ENCODE assay signal across 8 cellular contexts in the genomic region with DNA sequence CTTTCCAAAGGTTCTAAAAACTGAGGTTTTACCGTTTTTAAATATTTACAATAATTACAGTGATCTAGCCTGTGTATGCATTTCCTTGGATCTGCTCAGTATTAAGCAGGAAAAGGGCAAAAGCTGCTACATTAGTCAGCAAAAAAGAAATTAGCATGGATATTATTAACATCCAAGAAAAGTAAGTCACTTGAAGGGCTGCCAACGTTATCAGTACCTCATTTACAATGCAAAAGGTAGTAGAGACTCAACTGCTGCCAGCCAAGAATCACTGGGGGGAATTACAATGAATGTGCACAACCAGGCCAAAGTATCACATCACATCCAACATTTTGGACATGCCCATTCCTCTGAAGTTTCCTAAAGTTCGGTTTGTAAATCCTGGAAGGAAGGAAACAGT. TPM values are rescaled to one million over a fixed set of nuclear protein-coding genes. Genes with fewer than 3 reads are reported as not detected.
A peak's percentile ranks its signal among the peaks of the same experiment; 100 is the strongest.
DNase-seq lines count a peak whose midpoint lies in the region; ATAC-seq and TF ChIP-seq lines count a peak whose summit lies in the region.

No MANE protein-coding gene starts in this region.

- H3K4me3 ChIP-seq in mammary epithelial cell (replicated peaks in 1 of 3; ENCODE audit: insufficient read depth in 1 of 3, low read depth in 2 of 3, low read length in 3 of 3) (peak overlapping the region; percentile 75 to 83 (median 79)), right lobe of liver (peak overlapping the region; percentile 64 to 81 (median 71)), tibial nerve (peak overlapping the region; percentile 59 to 95 (median 72))

- intact Hi-C loops in mammary epithelial cell (cut with micrococcal nuclease) (loop anchor here (1.0 to 5.0 kb wide), 3 partner anchors 47 to 403 kb away; no protein-coding TSS in a partner anchor), right lobe of liver (cut with DNase I) (no loop called here)

- WGBS in mammary epithelial cell (ENCODE audit: low coverage, missing lambda C conversion rate): 3% methylated on average over 3 of the region's 3 CpGs
- WGBS in right lobe of liver (ENCODE audit: insufficient coverage, low coverage, low lambda C conversion rate, missing lambda C conversion rate): 10% methylated on average over 3 of the region's 3 CpGs
- 5 to 8% methylated on average over 3 of the region's 3 CpGs for WGBS in tibial nerve, 2 donors

- H3K27me3 ChIP-seq in mammary epithelial cell (ENCODE audit: insufficient read depth, low read length): no peaks in the 10 kb centered on the region
- H3K27me3 ChIP-seq in right lobe of liver: no peaks in the 10 kb centered on the region
- no peaks in the 10 kb centered on the region for H3K27me3 ChIP-seq in tibial nerve

- ATAC-seq in activated T-cell treated with anti-CD3 and anti-CD28 coated beads, Interleukin-2, amount 50 U/mL, for 72 hours (replicated peaks in 1 of 2): no peak
- ATAC-seq in right lobe of liver (no peak), HG03280 (IDR thresholded peaks at IDR 0.05; ENCODE audit: unreplicated experiment) (no peak), GM19023 (IDR thresholded peaks at IDR 0.05; ENCODE audit: unreplicated experiment) (no peak)

- in situ Hi-C loops in mammary epithelial cell (cut with MboI; ENCODE audit: low sequenced_read_pairs in 2 of 2): loop anchor here in 1 of 2 donors (10.0 kb wide), 2 partner anchors 70 to 110 kb away; no protein-coding TSS in a partner anchor

- H3K36me3 ChIP-seq in mammary epithelial cell (ENCODE audit: insufficient read depth, low read length) (peaks cover 4% of the 10 kb centered on the region), right lobe of liver (no peaks in the 10 kb centered on the region), tibial nerve (no peaks in the 10 kb centered on the region)

- H3K4me1 ChIP-seq in mammary epithelial cell (ENCODE audit: insufficient read depth, low read length) (peaks cover 30% of the 10 kb centered on the region), right lobe of liver (peaks cover 0 to 63% (median 4%) of the 10 kb centered on the region in 4 donors), tibial nerve (peaks cover 0 to 71% (median 28%) of the 10 kb centered on the region in 4 donors)

- no peak for TF ChIP-seq CTCF in mammary epithelial cell (conservative IDR thresholded peaks at IDR 0.05 in 1 of 2, IDR thresholded peaks at IDR 0.05 in 1 of 2; ENCODE audit: extremely low read depth in 1 of 2, insufficient read depth in 1 of 2, low read depth in 1 of 2, low read length in 2 of 2)
- TF ChIP-seq CTCF in right lobe of liver (IDR thresholded peaks at IDR 0.05): no peak
- TF ChIP-seq CTCF in tibial nerve (IDR thresholded peaks at IDR 0.05): no peak

- peaks cover 0 to 3% of the 10 kb centered on the region in 2 donors for H3K36me3 Mint-ChIP-seq in activated T-cell treated with anti-CD3 and anti-CD28 coated beads, Interleukin-2, amount 50 U/mL, for 72 hours (ENCODE audit: insufficient read depth in 2 of 2)

- H3K27me3 Mint-ChIP-seq in activated T-cell treated with anti-CD3 and anti-CD28 coated beads, Interleukin-2, amount 50 U/mL, for 72 hours (ENCODE audit: low read depth): peaks cover 27% of the 10 kb centered on the region

- H3K9ac ChIP-seq in mammary epithelial cell (ENCODE audit: insufficient read depth, low read length): peak overlapping the region; percentile 85

- H3K27ac Mint-ChIP-seq in activated T-cell treated with anti-CD3 and anti-CD28 coated beads, Interleukin-2, amount 50 U/mL, for 72 hours: no peak overlapping the region

- H3K9me3 Mint-ChIP-seq in activated T-cell treated with anti-CD3 and anti-CD28 coated beads, Interleukin-2, amount 50 U/mL, for 72 hours: no peaks in the 10 kb centered on the region

- CTCF ChIA-PET in mammary epithelial cell (lab: Charles Lee; ENCODE audit: low non-redundant PET): interaction anchor here (0.5 kb wide), 1 partner anchor 309 kb away, joined by 3 read pairs; no protein-coding TSS in a partner anchor

- H3K27ac ChIP-seq in mammary epithelial cell (ENCODE audit: insufficient read depth, low read depth, low read length) (peak overlapping the region; percentile 79), right lobe of liver (peak overlapping the region; percentile 94 to 99 (median 98)), tibial nerve (peak overlapping the region; percentile 91 to 99 (median 98))

- peaks cover 16% of the 10 kb centered on the region for H3K4me1 Mint-ChIP-seq in activated T-cell treated with anti-CD3 and anti-CD28 coated beads, Interleukin-2, amount 50 U/mL, for 72 hours (ENCODE audit: low read depth)

- H4K20me1 ChIP-seq in mammary epithelial cell (ENCODE audit: insufficient read depth, low read length): no peaks in the 10 kb centered on the region

- BruUV-seq in mammary epithelial cell (replicated peaks; lab: Mats Ljungman, UMichigan): no TSS peak

- no peak for DNase-seq in activated T-cell treated with anti-CD3 and anti-CD28 coated beads, Interleukin-2, amount 50 U/mL, for 72 hours
- DNase-seq in activated T-cell treated with anti-CD3 and anti-CD28 coated beads for 4 hours (no peak), mammary epithelial cell (peak; percentile 31), right lobe of liver (no peak), tibial nerve (ENCODE audit: low spot score in 2 of 2) (peak in 1 of 2 donors; percentile 31), HCEC 1CT (no peak)

- dilution Hi-C loops in mammary epithelial cell (cut with HindIII; ENCODE audit: low sequenced_read_pairs): no loop called here

- H2AFZ ChIP-seq in mammary epithelial cell (ENCODE audit: low read depth, low read length): no peak overlapping the region

- H3K79me2 ChIP-seq in mammary epithelial cell (ENCODE audit: insufficient read depth, low read length): peaks cover 68% of the 10 kb centered on the region

- H3K4me2 ChIP-seq in mammary epithelial cell (ENCODE audit: insufficient read depth, low read depth, low read length): peak overlapping the region; percentile 91

- no peaks in the 10 kb centered on the region for H3K9me3 ChIP-seq in mammary epithelial cell (replicated peaks; ENCODE audit: insufficient read depth, low read length)
- H3K9me3 ChIP-seq in right lobe of liver: no peaks in the 10 kb centered on the region
- H3K9me3 ChIP-seq in tibial nerve: no peaks in the 10 kb centered on the region

- TF ChIP-seq POLR2A in right lobe of liver (IDR thresholded peaks at IDR 0.05): no peak
- no peak for TF ChIP-seq POLR2A in tibial nerve (IDR thresholded peaks at IDR 0.05)

- no peak for TF ChIP-seq EP300 in tibial nerve (IDR thresholded peaks at IDR 0.05)

- peak overlapping the region; percentile 78 to 90 for H3K4me3 Mint-ChIP-seq in activated T-cell treated with anti-CD3 and anti-CD28 coated beads, Interleukin-2, amount 50 U/mL, for 72 hours

RNA-seq across cellular contexts. Expression of a gene that starts 1.9 kb away (rescaled TPM):
- total RNA-seq in activated T-cell treated with anti-CD3 and anti-CD28 coated beads, Interleukin-2, amount 50 U/mL, for 72 hours: 10 to 100 TPM in 1 of 2 donors, 1 to 10 TPM in 1; 6.3 to 11.2 TPM
- total RNA-seq in mammary epithelial cell: 100 to 1,000 TPM; 136 to 244 TPM
- polyA plus RNA-seq in mammary epithelial cell: 117 TPM
- 123 TPM for polyA minus RNA-seq in mammary epithelial cell
- 100 to 1,000 TPM in 2 of 6 experiments, 10 to 100 TPM in 4; 90.5 to 125 (median 99.3) TPM for total RNA-seq in right lobe of liver
- total RNA-seq in tibial nerve: 100 to 1,000 TPM; 307 to 344 (median 329) TPM

Comparison
In these comparisons a context has a peak if more than half of its experiments do, and no peak if none do; other contexts are left out.
1. RNA of a gene that starts 1.9 kb away (total RNA-seq): 307 to 344 TPM in tibial nerve, 136 to 244 TPM in mammary epithelial cell and 90.5 to 125 TPM in right lobe of liver; 6.3 to 11.2 TPM in activated T-cell treated with anti-CD3 and anti-CD28 coated beads, Interleukin-2, amount 50 U/mL, for 72 hours; every median in the first group is over 4 times any median in the second.
2. Peak in every context shown above with its lines, with median percentiles within 50 percentile points of each other: H3K27ac ChIP-seq and H3K4me3 ChIP-seq.